In the genomic region with DNA sequence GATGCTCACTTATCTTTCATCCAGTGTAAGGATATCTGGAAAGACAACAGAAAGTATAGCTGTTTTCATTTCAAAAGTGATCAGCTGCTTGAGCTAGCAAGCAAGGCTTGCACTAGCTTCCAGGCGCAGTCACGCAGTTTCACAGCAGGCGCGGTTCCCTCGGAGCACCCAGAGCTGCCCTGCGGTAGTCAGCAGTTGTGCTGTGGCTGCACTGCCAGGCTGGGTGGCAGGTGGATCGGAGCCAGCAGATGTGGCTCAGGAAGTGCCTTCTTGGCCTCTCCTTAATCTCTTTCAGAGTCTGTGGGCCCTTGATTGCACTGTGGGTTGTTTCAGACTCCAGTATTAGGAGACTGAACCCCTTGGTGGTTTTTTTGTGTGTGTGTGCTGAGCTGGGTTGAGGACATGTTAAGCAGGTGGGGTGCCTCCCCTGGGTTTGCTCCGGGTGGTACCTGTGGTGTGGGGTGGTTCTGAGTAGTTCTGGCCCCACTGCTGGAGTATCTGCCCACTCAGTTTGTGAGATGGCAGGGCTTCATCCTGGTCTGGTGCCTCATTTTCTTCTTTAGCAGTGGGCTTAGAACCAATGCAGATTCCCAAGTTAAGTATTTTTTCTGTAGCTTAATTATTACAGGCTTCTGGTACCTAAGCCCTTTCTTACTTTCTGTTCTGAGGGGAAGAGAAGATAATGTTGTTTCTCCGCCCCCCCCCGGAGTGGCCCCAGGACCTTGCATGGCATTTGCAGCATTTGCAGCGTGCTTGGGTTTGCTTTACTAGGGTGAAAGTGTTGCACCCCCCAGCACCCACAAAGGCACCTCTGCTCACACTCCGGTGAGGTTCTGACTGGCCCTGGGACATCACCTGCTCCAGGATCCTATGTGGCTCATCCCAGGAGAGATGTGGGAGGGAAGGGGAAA, we compare ENCODE assay signal across 8 cellular contexts.
DNase-seq lines count a peak whose midpoint lies in the region; ATAC-seq and TF ChIP-seq lines count a peak whose summit lies in the region.

No MANE protein-coding gene starts in this region.

- no peak for TF ChIP-seq CTCF in OCI-LY3 (IDR thresholded peaks at IDR 0.05; ENCODE audit: low read depth, low read length)

- H3K27me3 Mint-ChIP-seq in activated naive CD8-positive, alpha-beta T cell, result no peaks in the 10 kb centered on the region

- peak overlapping the region; percentile 79 for H3K4me3 ChIP-seq in OCI-LY3 (ENCODE audit: low read length)

- ATAC-seq in GM21786 (IDR thresholded peaks at IDR 0.05; ENCODE audit: unreplicated experiment), result peak; percentile 19

- DNase-seq in stimulated activated CD4-positive, alpha-beta T cell treated with anti-CD3 and anti-CD28 coated beads, Interleukin-2, amount 100 ng/mL, for 24 hours, result peak; percentile 33 to 43
- DNase-seq in NCI-H128 (lab: John Stamatoyannopoulos, UW; ENCODE audit: unreplicated experiment) (no peak), NCI-H187 treated with DMSO at 0.1 percent for 48 hours (lab: John Stamatoyannopoulos, UW) (no peak), iPS-NIHi7 (ENCODE audit: extremely low spot score) (no peak)
- DNase-seq in activated CD8-positive, alpha-beta memory T cell treated with anti-CD3 and anti-CD28 coated beads for 24 hours, result no peak

- peak overlapping the region; percentile 74 for H3K9ac ChIP-seq in OCI-LY3 (ENCODE audit: low read length)

- peaks cover 54% of the 10 kb centered on the region for H4K20me1 ChIP-seq in OCI-LY3 (ENCODE audit: insufficient read depth, low read length)

- H3K27ac Mint-ChIP-seq in activated naive CD8-positive, alpha-beta T cell, result peak overlapping the region; percentile 7

- peak overlapping the region; percentile 95 for H3K27ac ChIP-seq in OCI-LY3 (ENCODE audit: low read length)

- peaks cover 95% of the 10 kb centered on the region for H3K79me2 ChIP-seq in OCI-LY3 (ENCODE audit: low read length)

- H3K36me3 Mint-ChIP-seq in activated naive CD8-positive, alpha-beta T cell, result no peaks in the 10 kb centered on the region

- no peaks in the 10 kb centered on the region for H3K27me3 ChIP-seq in OCI-LY3 (ENCODE audit: low read depth, low read length)

- H3K4me1 Mint-ChIP-seq in activated naive CD8-positive, alpha-beta T cell (ENCODE audit: low read depth), result peaks cover 89% of the 10 kb centered on the region

- no peak overlapping the region for H2AFZ ChIP-seq in OCI-LY3 (ENCODE audit: low read depth, low read length)

- H3K4me3 Mint-ChIP-seq in activated naive CD8-positive, alpha-beta T cell, result peak overlapping the region; percentile 8

- H3K36me3 ChIP-seq in OCI-LY3 (replicated peaks; ENCODE audit: low read depth, low read length), result peaks cover 24% of the 10 kb centered on the region

- peak overlapping the region; percentile 99 for H3K4me2 ChIP-seq in OCI-LY3 (ENCODE audit: low read length)

- no peaks in the 10 kb centered on the region for H3K9me3 Mint-ChIP-seq in activated naive CD8-positive, alpha-beta T cell (ENCODE audit: low read depth)

- peaks cover 78% of the 10 kb centered on the region for H3K4me1 ChIP-seq in OCI-LY3 (ENCODE audit: low read length)

- no peaks in the 10 kb centered on the region for H3K9me3 ChIP-seq in OCI-LY3 (ENCODE audit: insufficient read depth, low read length)

Comparison
In these comparisons a context has a peak if more than half of its experiments do, and no peak if none do; other contexts are left out.
1. DNase-seq: peak in stimulated activated CD4-positive, alpha-beta T cell treated with anti-CD3 and anti-CD28 coated beads, Interleukin-2, amount 100 ng/mL, for 24 hours (2 of 2); none in NCI-H128 (single experiment), NCI-H187 treated with DMSO at 0.1 percent for 48 hours (single experiment), activated CD8-positive, alpha-beta memory T cell treated with anti-CD3 and anti-CD28 coated beads for 24 hours (single experiment) and iPS-NIHi7 (single experiment).